ENCODE assay signal across 1 cellular context in the genomic region with DNA sequence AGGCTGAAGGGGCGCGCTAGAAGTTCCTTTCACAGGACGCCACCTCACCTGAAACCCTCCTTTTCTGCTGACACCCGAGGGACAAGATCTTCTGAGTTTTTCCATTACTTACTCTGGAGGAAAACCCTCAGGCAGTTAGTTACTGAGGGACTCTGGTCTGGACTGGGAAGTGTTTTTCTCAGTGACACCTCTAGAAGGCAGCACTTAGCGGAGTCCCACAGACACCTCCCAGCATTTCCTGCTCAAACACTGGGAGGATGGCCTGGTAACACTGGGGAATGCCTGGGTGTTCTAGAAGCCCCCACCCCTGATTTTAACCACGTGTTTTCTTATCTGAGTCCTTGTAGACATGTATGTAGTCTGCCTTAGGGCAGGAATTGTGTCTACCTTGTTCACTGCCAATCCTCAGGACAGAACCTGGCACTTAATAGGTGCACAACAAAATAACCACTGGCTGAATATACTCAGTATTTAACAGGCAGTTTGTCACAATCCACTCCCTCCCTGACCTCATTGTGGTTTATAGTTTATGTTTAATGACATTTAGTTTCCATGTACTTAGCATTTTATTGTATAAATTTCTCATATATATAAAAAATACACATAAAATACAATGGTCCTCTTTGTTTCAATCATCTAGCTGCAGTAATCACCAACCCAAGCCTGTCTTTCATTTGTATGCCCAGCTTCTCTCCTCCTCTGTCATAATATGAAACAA.
TF ChIP-seq lines count a peak whose summit lies in the region.

No MANE protein-coding gene starts in this region.

TF ChIP-seq in GM12878, 131 proteins besides CTCF, POLR2A, EP300 and RAD21 (continued from another document):
- TF ChIP-seq, protein P1, sequence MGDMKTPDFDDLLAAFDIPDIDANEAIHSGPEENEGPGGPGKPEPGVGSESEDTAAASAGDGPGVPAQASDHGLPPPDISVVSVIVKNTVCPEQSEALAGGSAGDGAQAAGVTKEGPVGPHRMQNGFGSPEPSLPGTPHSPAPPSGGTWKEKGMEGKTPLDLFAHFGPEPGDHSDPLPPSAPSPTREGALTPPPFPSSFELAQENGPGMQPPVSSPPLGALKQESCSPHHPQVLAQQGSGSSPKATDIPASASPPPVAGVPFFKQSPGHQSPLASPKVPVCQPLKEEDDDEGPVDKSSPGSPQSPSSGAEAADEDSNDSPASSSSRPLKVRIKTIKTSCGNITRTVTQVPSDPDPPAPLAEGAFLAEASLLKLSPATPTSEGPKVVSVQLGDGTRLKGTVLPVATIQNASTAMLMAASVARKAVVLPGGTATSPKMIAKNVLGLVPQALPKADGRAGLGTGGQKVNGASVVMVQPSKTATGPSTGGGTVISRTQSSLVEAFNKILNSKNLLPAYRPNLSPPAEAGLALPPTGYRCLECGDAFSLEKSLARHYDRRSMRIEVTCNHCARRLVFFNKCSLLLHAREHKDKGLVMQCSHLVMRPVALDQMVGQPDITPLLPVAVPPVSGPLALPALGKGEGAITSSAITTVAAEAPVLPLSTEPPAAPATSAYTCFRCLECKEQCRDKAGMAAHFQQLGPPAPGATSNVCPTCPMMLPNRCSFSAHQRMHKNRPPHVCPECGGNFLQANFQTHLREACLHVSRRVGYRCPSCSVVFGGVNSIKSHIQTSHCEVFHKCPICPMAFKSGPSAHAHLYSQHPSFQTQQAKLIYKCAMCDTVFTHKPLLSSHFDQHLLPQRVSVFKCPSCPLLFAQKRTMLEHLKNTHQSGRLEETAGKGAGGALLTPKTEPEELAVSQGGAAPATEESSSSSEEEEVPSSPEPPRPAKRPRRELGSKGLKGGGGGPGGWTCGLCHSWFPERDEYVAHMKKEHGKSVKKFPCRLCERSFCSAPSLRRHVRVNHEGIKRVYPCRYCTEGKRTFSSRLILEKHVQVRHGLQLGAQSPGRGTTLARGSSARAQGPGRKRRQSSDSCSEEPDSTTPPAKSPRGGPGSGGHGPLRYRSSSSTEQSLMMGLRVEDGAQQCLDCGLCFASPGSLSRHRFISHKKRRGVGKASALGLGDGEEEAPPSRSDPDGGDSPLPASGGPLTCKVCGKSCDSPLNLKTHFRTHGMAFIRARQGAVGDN (IDR thresholded peaks at IDR 0.05), result no peak
- no peak for TF ChIP-seq POLR2AphosphoS2 (IDR thresholded peaks at IDR 0.05; ENCODE audit: low read depth, low read length)
- TF ChIP-seq, protein P2, sequence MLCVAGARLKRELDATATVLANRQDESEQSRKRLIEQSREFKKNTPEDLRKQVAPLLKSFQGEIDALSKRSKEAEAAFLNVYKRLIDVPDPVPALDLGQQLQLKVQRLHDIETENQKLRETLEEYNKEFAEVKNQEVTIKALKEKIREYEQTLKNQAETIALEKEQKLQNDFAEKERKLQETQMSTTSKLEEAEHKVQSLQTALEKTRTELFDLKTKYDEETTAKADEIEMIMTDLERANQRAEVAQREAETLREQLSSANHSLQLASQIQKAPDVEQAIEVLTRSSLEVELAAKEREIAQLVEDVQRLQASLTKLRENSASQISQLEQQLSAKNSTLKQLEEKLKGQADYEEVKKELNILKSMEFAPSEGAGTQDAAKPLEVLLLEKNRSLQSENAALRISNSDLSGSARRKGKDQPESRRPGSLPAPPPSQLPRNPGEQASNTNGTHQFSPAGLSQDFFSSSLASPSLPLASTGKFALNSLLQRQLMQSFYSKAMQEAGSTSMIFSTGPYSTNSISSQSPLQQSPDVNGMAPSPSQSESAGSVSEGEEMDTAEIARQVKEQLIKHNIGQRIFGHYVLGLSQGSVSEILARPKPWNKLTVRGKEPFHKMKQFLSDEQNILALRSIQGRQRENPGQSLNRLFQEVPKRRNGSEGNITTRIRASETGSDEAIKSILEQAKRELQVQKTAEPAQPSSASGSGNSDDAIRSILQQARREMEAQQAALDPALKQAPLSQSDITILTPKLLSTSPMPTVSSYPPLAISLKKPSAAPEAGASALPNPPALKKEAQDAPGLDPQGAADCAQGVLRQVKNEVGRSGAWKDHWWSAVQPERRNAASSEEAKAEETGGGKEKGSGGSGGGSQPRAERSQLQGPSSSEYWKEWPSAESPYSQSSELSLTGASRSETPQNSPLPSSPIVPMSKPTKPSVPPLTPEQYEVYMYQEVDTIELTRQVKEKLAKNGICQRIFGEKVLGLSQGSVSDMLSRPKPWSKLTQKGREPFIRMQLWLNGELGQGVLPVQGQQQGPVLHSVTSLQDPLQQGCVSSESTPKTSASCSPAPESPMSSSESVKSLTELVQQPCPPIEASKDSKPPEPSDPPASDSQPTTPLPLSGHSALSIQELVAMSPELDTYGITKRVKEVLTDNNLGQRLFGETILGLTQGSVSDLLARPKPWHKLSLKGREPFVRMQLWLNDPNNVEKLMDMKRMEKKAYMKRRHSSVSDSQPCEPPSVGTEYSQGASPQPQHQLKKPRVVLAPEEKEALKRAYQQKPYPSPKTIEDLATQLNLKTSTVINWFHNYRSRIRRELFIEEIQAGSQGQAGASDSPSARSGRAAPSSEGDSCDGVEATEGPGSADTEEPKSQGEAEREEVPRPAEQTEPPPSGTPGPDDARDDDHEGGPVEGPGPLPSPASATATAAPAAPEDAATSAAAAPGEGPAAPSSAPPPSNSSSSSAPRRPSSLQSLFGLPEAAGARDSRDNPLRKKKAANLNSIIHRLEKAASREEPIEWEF (IDR thresholded peaks at IDR 0.05; ENCODE audit: insufficient replicate concordance, low read depth, low read length), result no peak
- no peak for TF ChIP-seq SMAD5 (IDR thresholded peaks at IDR 0.05; ENCODE audit: low read depth)
- no peak for TF ChIP-seq FOXM1 (IDR thresholded peaks at IDR 0.05; ENCODE audit: low read depth, low read length)
TF ChIP-seq in GM12878: peak in this region for 0.
